Comparison of ENCODE assay signal across 8 cellular contexts in genomic region chr5:34898258-34898895, GRCh38. TPM values are rescaled to one million over a fixed set of nuclear protein-coding genes. Genes with fewer than 3 reads are reported as not detected.
A peak's percentile ranks its signal among the peaks of the same experiment; 100 is the strongest.
DNase-seq lines count a peak whose midpoint lies in the region; ATAC-seq, FAIRE-seq and TF ChIP-seq lines count a peak whose summit lies in the region.

No MANE protein-coding gene starts in this region.

- WGBS in right cardiac atrium: 2% methylated on average over 3 of the region's 3 CpGs

- ATAC-seq in HG02840 (IDR thresholded peaks at IDR 0.05; ENCODE audit: low FRiP score, unreplicated experiment) (peak; percentile 77), right cardiac atrium (peak; percentile 85 to 86), gastrocnemius medialis (peak in 1 of 2 donors; percentile 44), HG02970 (IDR thresholded peaks at IDR 0.05; ENCODE audit: low FRiP score, unreplicated experiment) (no peak)

- no peak for TF ChIP-seq POLR2A in GM12892 (IDR thresholded peaks at IDR 0.05; ENCODE audit: low read depth, low read length)
- no peak for TF ChIP-seq POLR2A in gastrocnemius medialis (IDR thresholded peaks at IDR 0.05)

- intact Hi-C loops in right cardiac atrium (cut with DNase I) (loop anchor here (2.0 to 10.0 kb wide), 6 partner anchors 244 to 424 kb away; partner anchors contain the start of gene RAI14 (in 1 of the 4)), gastrocnemius medialis (cut with DNase I; ENCODE audit: low total_unique reads) (loop anchor here (1.0 to 2.0 kb wide), 3 partner anchors 376 to 424 kb away; no protein-coding TSS in a partner anchor)

- H3K4me1 ChIP-seq in right cardiac atrium (ENCODE audit: control insufficient read depth, insufficient read depth, low read length): no peaks in the 10 kb centered on the region
- H3K4me1 ChIP-seq in gastrocnemius medialis: no peaks in the 10 kb centered on the region

- H3K9me3 ChIP-seq in right cardiac atrium (ENCODE audit: control insufficient read depth, low read length) (no peaks in the 10 kb centered on the region), gastrocnemius medialis (no peaks in the 10 kb centered on the region)

- H3K27me3 ChIP-seq in right cardiac atrium (ENCODE audit: control insufficient read depth, insufficient read depth): no peaks in the 10 kb centered on the region
- H3K27me3 ChIP-seq in gastrocnemius medialis: no peaks in the 10 kb centered on the region

- no peak overlapping the region for H3K27ac ChIP-seq in right cardiac atrium (ENCODE audit: low read length)
- no peak overlapping the region for H3K27ac ChIP-seq in gastrocnemius medialis

- H3K4me3 ChIP-seq in right cardiac atrium (ENCODE audit: low read length): no peak overlapping the region
- no peak overlapping the region for H3K4me3 ChIP-seq in gastrocnemius medialis

- H3K36me3 ChIP-seq in gastrocnemius medialis: peaks cover 0 to 5% of the 10 kb centered on the region in 2 donors

- in situ Hi-C loops in gastrocnemius medialis (cut with MboI; ENCODE audit: low sequenced_read_pairs in 4 of 4): loop anchor here (10.0 to 25.0 kb wide), 3 partner anchors 374 to 414 kb away; no protein-coding TSS in a partner anchor

- FAIRE-seq in GM12892 (lab: Jason Lieb, UNC): peak; percentile 88

- DNase-seq in GM12892 (ENCODE audit: insufficient read length): no peak
- DNase-seq in NCI-H1436 treated with DMSO at 0.1 percent for 48 hours (lab: John Stamatoyannopoulos, UW): peak; percentile 18
- peak; percentile 58 for DNase-seq in SW480 (ENCODE audit: low spot score)
- peak; percentile 73 for DNase-seq in amniotic stem cell (lab: John Stamatoyannopoulos, UW)
- DNase-seq in right cardiac atrium: peak; percentile 51 to 80 (median 69)
- DNase-seq in gastrocnemius medialis: peak; percentile 11 to 19

- peak; percentile 48 to 77 (median 58) for TF ChIP-seq CTCF in gastrocnemius medialis (IDR thresholded peaks at IDR 0.05 in 4 of 5, conservative IDR thresholded peaks at IDR 0.05 in 1 of 5)

RNA-seq across cellular contexts. Expression of gene RAD1, which starts 16.9 kb away (rescaled TPM):
- 26.4 TPM for polyA plus RNA-seq in GM12892 (2012; ENCODE audit: missing spikeins)
- total RNA-seq in right cardiac atrium (10 to 100 TPM; 24.1 to 29.1 (median 24.8) TPM), gastrocnemius medialis (10 to 100 TPM in 3 of 4 donors, 1 to 10 TPM in 1; 7.8 to 21.2 (median 18.1) TPM)
- 26.9 TPM for polyA plus RNA-seq in right cardiac atrium

RNA-seq across cellular contexts. Expression of gene BRIX1, which starts 17.1 kb away (rescaled TPM):
- 51.0 TPM for polyA plus RNA-seq in GM12892 (2012; ENCODE audit: missing spikeins)
- total RNA-seq in right cardiac atrium: 10 to 100 TPM; 12.4 to 20.8 (median 14.1) TPM
- 13.5 TPM for polyA plus RNA-seq in right cardiac atrium
- total RNA-seq in gastrocnemius medialis: 10 to 100 TPM in 3 of 4 donors, 1 to 10 TPM in 1; 9.2 to 15.7 (median 12.0) TPM

RNA-seq across cellular contexts. Expression of gene DNAJC21, which starts 31.0 kb away (rescaled TPM):
- 47.6 TPM for polyA plus RNA-seq in GM12892 (2012; ENCODE audit: missing spikeins)
- total RNA-seq in right cardiac atrium: 10 to 100 TPM; 57.2 to 63.7 (median 62.1) TPM
- 46.2 TPM for polyA plus RNA-seq in right cardiac atrium
- total RNA-seq in gastrocnemius medialis: 10 to 100 TPM; 40.9 to 81.7 (median 74.7) TPM

RNA-seq across cellular contexts. Expression of gene TTC23L, which starts 59.4 kb away (rescaled TPM):
- not detected for polyA plus RNA-seq in GM12892 (2012; ENCODE audit: missing spikeins)
- total RNA-seq in right cardiac atrium (not detected), gastrocnemius medialis (not detected)
- polyA plus RNA-seq in right cardiac atrium: not detected
